Comparison of ENCODE assay signal across 17 cellular contexts in genomic region chr1:209552406-209553264, GRCh38. TPM values are rescaled to one million over a fixed set of nuclear protein-coding genes. Genes with fewer than 3 reads are reported as not detected.
DNase-seq lines count a peak whose midpoint lies in the region; ATAC-seq, FAIRE-seq and TF ChIP-seq lines count a peak whose summit lies in the region.
"Had no signal": no experiment of that assay in that cellular context is flagged by ENCODE, and none has a peak within 500 bp of the region (broad histone marks: within the 10 kb centered on the region; RNA-seq: fewer than 3 reads in every experiment).

No MANE protein-coding gene starts in this region.

- WGBS in H1 (ENCODE audit: extremely low coverage in 1 of 2, insufficient coverage in 1 of 2, insufficient read length in 1 of 2, insufficient replicate concordance in 2 of 2, low coverage in 1 of 2, low lambda C conversion rate in 2 of 2, missing lambda C conversion rate in 1 of 2), 2 experiments, result 31% methylated on average over 5 of the region's 5 CpGs; no CpG with 5 or more reads in 1 of the 2 experiments
- 36% methylated on average over 5 of the region's 5 CpGs for WGBS in prostate gland

- TF ChIP-seq EP300 in H1 (IDR thresholded peaks at IDR 0.05; ENCODE audit: borderline replicate concordance in 1 of 2, low read depth in 2 of 2, low read length in 2 of 2), result no peak

- H3K27ac Mint-ChIP-seq in GM23338 (no peak overlapping the region), neural crest cell (ENCODE audit: unreplicated experiment) (peak overlapping the region; percentile 10)
- H3K27ac Mint-ChIP-seq: CD4-positive, CD25-positive, alpha-beta regulatory T cell had no signal

- H3K4me1 Mint-ChIP-seq in GM23338 (peaks cover 29% of the 10 kb centered on the region), neural crest cell (peaks cover 15% of the 10 kb centered on the region)

- no peak overlapping the region for H4K8ac ChIP-seq in H1 (ENCODE audit: extremely low read depth, insufficient read depth, low read length)

- intact Hi-C loops in prostate gland (cut with DNase I), result no loop called here

- TF ChIP-seq CTCF in GM23338 (conservative IDR thresholded peaks at IDR 0.05; ENCODE audit: low read depth in 2 of 2) (no peak), H1 (IDR thresholded peaks at IDR 0.05; ENCODE audit: control extremely low read depth in 1 of 3, insufficient read depth in 1 of 3, low read depth in 1 of 3, low read length in 3 of 3) (no peak), neural crest cell (conservative IDR thresholded peaks at IDR 0.05) (no peak), prostate gland (IDR thresholded peaks at IDR 0.05) (no peak)

- H3K36me3 Mint-ChIP-seq in GM23338 (ENCODE audit: low read depth) (no peaks in the 10 kb centered on the region), neural crest cell (ENCODE audit: low read depth) (no peaks in the 10 kb centered on the region)
- H3K36me3 Mint-ChIP-seq: CD4-positive, CD25-positive, alpha-beta regulatory T cell had no signal

- no peak overlapping the region for H4K91ac ChIP-seq in H1 (replicated peaks; ENCODE audit: insufficient read length, low read length)

- H3K27me3 Mint-ChIP-seq in GM23338 (ENCODE audit: insufficient read depth, low read depth, poor library complexity) (no peaks in the 10 kb centered on the region), neural crest cell (ENCODE audit: low read depth) (peaks cover 20% of the 10 kb centered on the region)

- DNase-seq in GM23338 (ENCODE audit: low spot score) (peak; percentile 11), NCI-H2171 treated with DMSO at 0.1 percent for 48 hours (lab: John Stamatoyannopoulos, UW) (peak; percentile 75), H1 (ENCODE audit: low read depth in 1 of 2, low spot score in 2 of 2) (no peak), neural crest cell (ENCODE audit: low read depth, low spot score) (no peak), inferior parietal cortex (ENCODE audit: extremely low spot score) (no peak), EL (no peak), NK-92 (lab: John Stamatoyannopoulos, UW; ENCODE audit: unreplicated experiment) (no peak), prostate gland (ENCODE audit: low spot score) (no peak)
- DNase-seq: CD4-positive, CD25-positive, alpha-beta regulatory T cell; NCI-H1436; NCI-H2081; NCI-H2227 treated with DMSO at 0.1 percent for 48 hours; NCI-H526; PC-9 had no signal

- no peak overlapping the region for H2BK120ac ChIP-seq in H1 (replicated peaks; ENCODE audit: low read depth, low read length)

- CTCF ChIA-PET in H1 (lab: Charles Lee; ENCODE audit: partially characterized antibody), result interaction anchor here (0.8 to 1.8 kb wide), 4 partner anchors 10 to 39 kb away, joined by 3 to 7 read pairs (median 4); no protein-coding TSS in a partner anchor

- FAIRE-seq in H1 (lab: Jason Lieb, UNC), result no peak
- FAIRE-seq: K562 had no signal

- H2BK12ac ChIP-seq in H1 (ENCODE audit: low read depth, low read length), result no peak overlapping the region

- H3K4me3 Mint-ChIP-seq in GM23338 (no peak overlapping the region; the same call in 2 of the 3 replicates), neural crest cell (no peak overlapping the region)
- H3K4me3 Mint-ChIP-seq: CD4-positive, CD25-positive, alpha-beta regulatory T cell had no signal

- H3K9ac ChIP-seq in H1 (replicated peaks in 1 of 4; ENCODE audit: extremely low read depth in 1 of 4, low read depth in 3 of 4, low read length in 3 of 4), result no peak overlapping the region

- no peaks in the 10 kb centered on the region for H3K79me1 ChIP-seq in H1 (ENCODE audit: low read depth, low read length)

- H3K4me2 ChIP-seq in GM23338, result no peak overlapping the region
- peak overlapping the region; percentile 25 to 28; a peak in 1 of 4 replicates for H3K4me2 ChIP-seq in H1 (ENCODE audit: insufficient read depth in 1 of 2, low read depth in 2 of 2, low read length in 2 of 2)
- H3K4me2 ChIP-seq: PC-9 had no signal

- H3K23ac ChIP-seq in H1 (ENCODE audit: insufficient read length), result no peak overlapping the region

- no peak overlapping the region for H3K18ac ChIP-seq in H1 (ENCODE audit: extremely low read depth, low read length)

- TF ChIP-seq RAD21 in H1 (IDR thresholded peaks at IDR 0.05 in 1 of 2, conservative IDR thresholded peaks at IDR 0.05 in 1 of 2; ENCODE audit: low read depth in 2 of 2, low read length in 2 of 2), result no peak

- H3K14ac ChIP-seq in H1 (ENCODE audit: insufficient read length), result no peak overlapping the region

- no peak overlapping the region for H3K4ac ChIP-seq in H1 (replicated peaks; ENCODE audit: insufficient read length, low read depth, low read length)

- H4K5ac ChIP-seq in H1 (ENCODE audit: insufficient read length, low read depth, low read length), result no peak overlapping the region

- peaks cover 4% of the 10 kb centered on the region; the same call in 1 of the 2 replicates for H3K23me2 ChIP-seq in H1 (ENCODE audit: low read depth, low read length)

- H3K9me2 ChIP-seq in GM23338 (ENCODE audit: insufficient read depth), result no peaks in the 10 kb centered on the region

- no peak overlapping the region for H3K4me3 ChIP-seq in GM23338
- H3K4me3 ChIP-seq in H1 (ENCODE audit: extremely low read depth in 1 of 4, insufficient read depth in 2 of 4, low read depth in 3 of 4, low read length in 4 of 4), result no peak overlapping the region
- no peak overlapping the region for H3K4me3 ChIP-seq in prostate gland
- H3K4me3 ChIP-seq: K562, PC-9, SJSA1 had no signal

- POLR2A ChIA-PET in H1 (lab: Charles Lee; ENCODE audit: partially characterized antibody), result no interaction called here

- peak; percentile 9; the same call in 1 of the 3 replicates for ATAC-seq in GM23338
- ATAC-seq: HCT116, K562 had no signal

- H2BK20ac ChIP-seq in H1 (ENCODE audit: low read length), result no peak overlapping the region

- H3K36me3 ChIP-seq in GM23338 (ENCODE audit: insufficient read depth), result no peaks in the 10 kb centered on the region
- H3K36me3 ChIP-seq in H1 (ENCODE audit: control insufficient read depth in 2 of 4, insufficient read depth in 4 of 4, low read length in 3 of 4), result no peaks in the 10 kb centered on the region
- no peaks in the 10 kb centered on the region for H3K36me3 ChIP-seq in prostate gland
- H3K36me3 ChIP-seq: SJSA1 had no signal

- no peak overlapping the region for H2AK5ac ChIP-seq in H1 (ENCODE audit: low read depth, low read length)

- H2AFZ ChIP-seq in GM23338 (no peak overlapping the region), H1 (ENCODE audit: low read length) (no peak overlapping the region)
- H2AFZ ChIP-seq: PC-9 had no signal

- H3K27ac ChIP-seq in GM23338 (ENCODE audit: low read depth) (no peak overlapping the region), H1 (ENCODE audit: low read depth, low read length) (no peak overlapping the region), prostate gland (no peak overlapping the region)
- H3K27ac ChIP-seq: PC-9, SJSA1 had no signal

- TF ChIP-seq POLR2A in H1 (IDR thresholded peaks at IDR 0.05; ENCODE audit: control extremely low read depth in 1 of 2, low read depth in 2 of 2, low read length in 2 of 2) (no peak), prostate gland (IDR thresholded peaks at IDR 0.05) (no peak)

- H3K79me2 ChIP-seq in GM23338 (replicated peaks; ENCODE audit: insufficient read depth) (no peaks in the 10 kb centered on the region), H1 (ENCODE audit: control insufficient read depth in 1 of 2, insufficient read depth in 2 of 2, low read length in 2 of 2) (no peaks in the 10 kb centered on the region)

- H3K4me1 ChIP-seq in GM23338 (ENCODE audit: insufficient read depth) (peaks cover 43% of the 10 kb centered on the region), H1 (replicated peaks in 1 of 4; ENCODE audit: control insufficient read depth in 3 of 4, insufficient read depth in 4 of 4, low read length in 3 of 4) (peaks cover 7 to 31% (median 24%) of the 10 kb centered on the region in 4 experiments; a peak in 5 of 7 replicates), prostate gland (replicated peaks) (no peaks in the 10 kb centered on the region)
- H3K4me1 ChIP-seq: SJSA1 had no signal

- no peak overlapping the region for H2BK15ac ChIP-seq in H1 (ENCODE audit: low read length)

- no peaks in the 10 kb centered on the region for H3K9me3 ChIP-seq in H1 (ENCODE audit: insufficient read depth in 2 of 2, low read depth in 1 of 2, low read length in 1 of 2)
- no peaks in the 10 kb centered on the region for H3K9me3 ChIP-seq in prostate gland
- H3K9me3 ChIP-seq: SJSA1 had no signal

- no peaks in the 10 kb centered on the region for H4K20me1 ChIP-seq in GM23338 (replicated peaks; ENCODE audit: insufficient read depth)
- peaks cover 0 to 3% of the 10 kb centered on the region in 2 experiments for H4K20me1 ChIP-seq in H1 (replicated peaks in 1 of 2; ENCODE audit: control insufficient read depth in 1 of 2, insufficient read depth in 2 of 2, low read length in 2 of 2)

- H3K9me3 Mint-ChIP-seq in GM23338 (no peaks in the 10 kb centered on the region), neural crest cell (no peaks in the 10 kb centered on the region)

- H3K56ac ChIP-seq in H1 (replicated peaks; ENCODE audit: insufficient read length, low read depth, low read length), result no peak overlapping the region

- H3K27me3 ChIP-seq in GM23338 (ENCODE audit: insufficient read depth), result no peaks in the 10 kb centered on the region
- H3K27me3 ChIP-seq in H1 (replicated peaks in 1 of 4; ENCODE audit: control insufficient read depth in 3 of 4, extremely low read depth in 1 of 4, insufficient read depth in 3 of 4, low read length in 3 of 4), result peaks cover 0 to 5% (median under 1%) of the 10 kb centered on the region in 4 experiments; a peak in 3 of 7 replicates
- H3K27me3 ChIP-seq in prostate gland (replicated peaks; ENCODE audit: insufficient read depth), result no peaks in the 10 kb centered on the region
- H3K27me3 ChIP-seq: SJSA1 had no signal

- H2BK5ac ChIP-seq in H1 (ENCODE audit: low read depth, low read length), result no peak overlapping the region

- no peaks in the 10 kb centered on the region; the same call in 1 of the 2 replicates for H3F3A ChIP-seq in GM23338 (replicated peaks; ENCODE audit: low read depth)

TF ChIP-seq in H1, 55 proteins besides CTCF, POLR2A, EP300 and RAD21:
- peak; percentile 77 for TF ChIP-seq CTBP2 (IDR thresholded peaks at IDR 0.05; ENCODE audit: borderline replicate concordance, insufficient read depth, insufficient read length, low read length)
- no peak for TF ChIP-seq SIX5 (IDR thresholded peaks at IDR 0.05; ENCODE audit: low read depth, low read length)

RNA-seq across cellular contexts. Expression of gene CAMK1G, which starts 30.9 kb away (rescaled TPM):
- total RNA-seq in GM23338 (2014; rRNA removed; shearing (Covaris generic)), result 0.76 and 2.8 TPM in 2 replicates
- polyA plus RNA-seq in GM23338 (2016; fragmentation: Nextera tagmentation; extraction: Ambion mirVana) (0.09 and 0.32 TPM in 2 replicates), H1 (2011; rRNA removed) (1.00 and 1.3 TPM in 2 replicates)
- total RNA-seq in H1 (2021; fragmentation: NEBNext Ultra II Directional; extraction: Animal tissue kit (Norgen Biotek cat#: 25700)), result 0.38 and 1.0 TPM in 2 replicates
- 1.3 TPM for polyA plus RNA-seq in H1 (2011; cell fraction: cytosol; rRNA removed)
- polyA plus RNA-seq in H1 (2011; cell fraction: nucleus; rRNA removed), result 1.7 TPM
- 0.41 to 0.96 TPM (median 0.66 TPM) in 4 replicates for polyA plus RNA-seq in H1 (2012, experiment 1 of 2)
- 0.83 TPM for polyA plus RNA-seq in H1 (2012, experiment 2 of 2)
- 0.20 TPM for polyA plus RNA-seq in H1 (2013, experiment 1 of 2)
- 0.20 TPM for polyA plus RNA-seq in H1 (2013, experiment 2 of 2)
- 1.4 and 2.0 TPM in 2 replicates for polyA minus RNA-seq in H1 (2011; rRNA and poly(A)+ RNA removed)
- 1.2 TPM for polyA minus RNA-seq in H1 (2011; cell fraction: cytosol; rRNA and poly(A)+ RNA removed)
- polyA minus RNA-seq in H1 (2011; cell fraction: nucleus; rRNA and poly(A)+ RNA removed), result 1.6 TPM
- total RNA-seq in neural crest cell (1.1 and 1.8 TPM in 2 replicates), prostate gland (1 to 10 TPM in 1 of 2 donors, under 1 TPM in 1; 0.18 to 1.6 TPM)
- total RNA-seq: CD4-positive, CD25-positive, alpha-beta regulatory T cell; K562; PC-9 had no signal
- polyA plus RNA-seq: CD4-positive, CD25-positive, alpha-beta regulatory T cell; K562 had no signal

Comparison
In these comparisons a context has a peak if more than half of its experiments do, and no peak if none do; other contexts are left out.
1. DNase-seq: peak in GM23338 (single experiment) and NCI-H2171 treated with DMSO at 0.1 percent for 48 hours (single experiment); none in H1 (0 of 2), neural crest cell (single experiment), inferior parietal cortex (single experiment), EL (single experiment), NK-92 (single experiment) and prostate gland (single experiment).